In the genomic region with DNA sequence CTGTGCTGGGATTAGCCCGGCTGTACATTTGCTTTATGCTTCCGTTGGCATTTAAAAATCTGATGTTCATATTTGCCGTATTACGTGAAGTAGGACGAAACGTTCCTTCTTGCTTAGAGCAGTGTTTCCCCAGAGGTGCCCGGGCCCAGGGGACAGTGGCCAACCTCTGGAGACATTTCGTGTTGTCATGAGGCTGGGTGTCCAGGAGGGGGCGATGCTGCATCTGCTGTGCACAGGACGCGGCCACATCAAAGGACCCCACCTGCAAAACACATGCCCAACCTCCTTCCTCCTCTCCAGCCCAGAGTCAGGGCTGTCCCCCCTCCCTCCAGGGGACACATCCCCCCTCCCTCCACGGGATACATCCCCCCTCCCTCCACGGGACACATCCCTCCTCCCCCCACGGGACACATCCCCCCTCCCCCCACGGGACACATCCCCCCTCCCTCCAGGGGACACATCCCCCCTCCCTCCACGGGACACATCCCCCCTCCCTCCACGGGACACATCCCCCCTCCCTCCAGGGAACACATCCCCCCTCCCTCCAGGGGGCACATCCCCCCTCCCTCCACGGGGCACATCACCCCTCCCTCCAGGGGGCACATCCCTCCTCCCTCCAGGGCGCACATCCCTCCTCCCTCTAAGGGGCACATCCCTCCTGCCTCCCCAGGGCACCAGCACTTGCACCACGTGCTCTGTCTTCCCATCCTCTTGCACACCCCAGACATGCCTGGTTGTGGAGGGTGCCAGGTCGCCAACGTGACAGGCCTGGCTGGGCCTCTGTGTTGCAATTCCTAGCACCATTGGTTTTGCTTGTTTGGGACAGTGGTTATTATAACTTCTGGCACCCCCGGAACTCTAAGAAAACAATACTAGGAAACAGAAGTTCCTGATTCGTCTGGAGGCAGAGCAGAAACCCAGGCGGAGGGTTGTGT, we compare ENCODE assay signal across 8 cellular contexts. TPM values are rescaled to one million over a fixed set of nuclear protein-coding genes. Genes with fewer than 3 reads are reported as not detected.
DNase-seq lines count a peak whose midpoint lies in the region; ATAC-seq and TF ChIP-seq lines count a peak whose summit lies in the region.

No MANE protein-coding gene starts in this region.

- peaks cover 20% of the 10 kb centered on the region for H3K4me1 Mint-ChIP-seq in activated naive CD4-positive, alpha-beta T cell treated with anti-CD3 and anti-CD28 coated beads, Interleukin-2, amount 50 U/mL, for 24 hours

- H3K36me3 ChIP-seq in Loucy (ENCODE audit: insufficient read depth, low read length) (no peaks in the 10 kb centered on the region), upper lobe of right lung (no peaks in the 10 kb centered on the region)

- H3K9me3 ChIP-seq in Loucy (ENCODE audit: insufficient read depth, low read depth, low read length) (no peaks in the 10 kb centered on the region), upper lobe of right lung (no peaks in the 10 kb centered on the region)

- H3K9me2 ChIP-seq in Loucy (replicated peaks; ENCODE audit: low read depth, low read length), result no peaks in the 10 kb centered on the region

- H3F3A ChIP-seq in Loucy (ENCODE audit: low read depth), result no peaks in the 10 kb centered on the region

- H3K9me3 Mint-ChIP-seq in activated naive CD4-positive, alpha-beta T cell treated with anti-CD3 and anti-CD28 coated beads, Interleukin-2, amount 50 U/mL, for 24 hours, result no peaks in the 10 kb centered on the region

- H3K36me3 Mint-ChIP-seq in activated naive CD4-positive, alpha-beta T cell treated with anti-CD3 and anti-CD28 coated beads, Interleukin-2, amount 50 U/mL, for 24 hours, result no peaks in the 10 kb centered on the region

- ATAC-seq in upper lobe of right lung, result peak; percentile 65

- H3K27ac Mint-ChIP-seq in activated naive CD4-positive, alpha-beta T cell treated with anti-CD3 and anti-CD28 coated beads, Interleukin-2, amount 50 U/mL, for 24 hours, result peak overlapping the region; percentile 62

- H3K4me3 ChIP-seq in Loucy (ENCODE audit: low read length, poor library complexity, severe bottlenecking), result no peak overlapping the region
- H3K4me3 ChIP-seq in upper lobe of right lung, result no peak overlapping the region

- peak overlapping the region; percentile 15 for H3K4me2 ChIP-seq in Loucy (ENCODE audit: low read depth, low read length, poor library complexity, severe bottlenecking)

- DNase-seq in activated gamma-delta T cell treated with Interleukin-2 at 50 U/mL for 16 hours, result peak; percentile 90
- DNase-seq in activated gamma-delta T cell (lab: John Stamatoyannopoulos, UW), result no peak
- DNase-seq in SK-N-DZ (ENCODE audit: low spot score), result peak; percentile 81
- DNase-seq in head of caudate nucleus, result peak; percentile 56 to 93 (median 82)
- DNase-seq in posterior vena cava (ENCODE audit: low spot score), result peak; percentile 95
- DNase-seq in upper lobe of right lung, result peak; percentile 92

- no peaks in the 10 kb centered on the region for H3K79me2 ChIP-seq in Loucy (ENCODE audit: insufficient read depth, low read length)

- H3K4me1 ChIP-seq in Loucy (ENCODE audit: insufficient read depth, low read length, poor library complexity, severe bottlenecking) (peaks cover 4% of the 10 kb centered on the region), upper lobe of right lung (peaks cover 59% of the 10 kb centered on the region)

- peak overlapping the region; percentile 92 for H3K4me3 Mint-ChIP-seq in activated naive CD4-positive, alpha-beta T cell treated with anti-CD3 and anti-CD28 coated beads, Interleukin-2, amount 50 U/mL, for 24 hours

- peak; percentile 84 for TF ChIP-seq CTCF in Loucy (conservative IDR thresholded peaks at IDR 0.05; ENCODE audit: low read length)
- TF ChIP-seq CTCF in upper lobe of right lung (IDR thresholded peaks at IDR 0.05), result peak; percentile 87

- peak overlapping the region; percentile 36 for H3K27ac ChIP-seq in upper lobe of right lung

- H2AFZ ChIP-seq in Loucy (ENCODE audit: low read length), result no peak overlapping the region

- no peak overlapping the region for H3K9ac ChIP-seq in Loucy (ENCODE audit: low read depth, low read length, poor library complexity, severe bottlenecking)

- no peaks in the 10 kb centered on the region for H3K27me3 Mint-ChIP-seq in activated naive CD4-positive, alpha-beta T cell treated with anti-CD3 and anti-CD28 coated beads, Interleukin-2, amount 50 U/mL, for 24 hours

- H3K27me3 ChIP-seq in Loucy (ENCODE audit: insufficient read depth, low read length, poor library complexity, severe bottlenecking) (no peaks in the 10 kb centered on the region), upper lobe of right lung (no peaks in the 10 kb centered on the region)

- no peaks in the 10 kb centered on the region for H4K20me1 ChIP-seq in Loucy (ENCODE audit: insufficient read depth, low read length, poor library complexity, severe bottlenecking)

- intact Hi-C loops in head of caudate nucleus (cut with DNase I), result loop anchor here (10.0 kb wide), 2 partner anchors 88 to 118 kb away; no protein-coding TSS in a partner anchor
- intact Hi-C loops in posterior vena cava (cut with DNase I), result loop anchor here in 1 of 2 donors (5.0 kb wide), 3 partner anchors 45 to 120 kb away; partner anchors contain the start of gene GAS6
- intact Hi-C loops in upper lobe of right lung (cut with DNase I), result no loop called here

RNA-seq across cellular contexts. Expression of gene GAS6, which starts 46.7 kb away (rescaled TPM):
- polyA plus RNA-seq in SK-N-DZ (2014; cell fraction: cytosol; rRNA removed), result 2.2 and 3.3 TPM in 2 replicates
- 9.1 and 12.5 TPM in 2 replicates for polyA plus RNA-seq in SK-N-DZ (2014; cell fraction: nucleus; rRNA removed)
- 100 to 1,000 TPM; 201 to 215 TPM for total RNA-seq in posterior vena cava
- total RNA-seq in upper lobe of right lung, result 197 TPM

RNA-seq across cellular contexts. Expression of gene TMEM255B, which starts 58.2 kb away (rescaled TPM):
- polyA plus RNA-seq in SK-N-DZ (2014; cell fraction: cytosol; rRNA removed), result 0.05 TPM in 1 of 2 replicates, not detected in the other
- polyA plus RNA-seq in SK-N-DZ (2014; cell fraction: nucleus; rRNA removed), result not detected in 2 replicates
- 10 to 100 TPM; 20.2 to 22.9 TPM for total RNA-seq in posterior vena cava
- total RNA-seq in upper lobe of right lung, result 43.6 TPM
